Comparison of ENCODE assay signal across 1 cellular context in genomic region chr1:59290173-59290954, GRCh38.
TF ChIP-seq lines count a peak whose summit lies in the region.

No MANE protein-coding gene starts in this region.

TF ChIP-seq in GM12878, 131 proteins besides CTCF, POLR2A, EP300 and RAD21 (continued from another document):
- TF ChIP-seq USF1 (IDR thresholded peaks at IDR 0.05; ENCODE audit: borderline replicate concordance, extremely low read length, insufficient read depth, low read depth, low read length) (no peak), IKZF2 (IDR thresholded peaks at IDR 0.05) (0 out of 4 replicates have a peak, but pooled peaks of 1 of the 2 experiments have one; percentile 11), HCFC1 (IDR thresholded peaks at IDR 0.05; ENCODE audit: low read length) (no peak), YY1 (IDR thresholded peaks at IDR 0.05; ENCODE audit: low read depth, low read length) (0 out of 2 replicates have a peak, but pooled peaks have one; percentile 23), RB1 (IDR thresholded peaks at IDR 0.05; ENCODE audit: borderline replicate concordance) (no peak), SUZ12 (IDR thresholded peaks at IDR 0.05; ENCODE audit: unreplicated experiment) (no peak), GATAD2B (conservative IDR thresholded peaks at IDR 0.05; ENCODE audit: low read depth) (no peak), EZH2 (IDR thresholded peaks at IDR 0.05; ENCODE audit: borderline replicate concordance, control insufficient read depth, low read depth, low read length) (no peak), CHD1 (IDR thresholded peaks at IDR 0.05; ENCODE audit: low read depth, low read length) (no peak), RUNX3 (IDR thresholded peaks at IDR 0.05; ENCODE audit: low read length) (peak; percentile 64), SREBF1 (IDR thresholded peaks at IDR 0.05; ENCODE audit: low read length) (no peak)
